ENCODE assay signal across 1 cellular context in the genomic region with DNA sequence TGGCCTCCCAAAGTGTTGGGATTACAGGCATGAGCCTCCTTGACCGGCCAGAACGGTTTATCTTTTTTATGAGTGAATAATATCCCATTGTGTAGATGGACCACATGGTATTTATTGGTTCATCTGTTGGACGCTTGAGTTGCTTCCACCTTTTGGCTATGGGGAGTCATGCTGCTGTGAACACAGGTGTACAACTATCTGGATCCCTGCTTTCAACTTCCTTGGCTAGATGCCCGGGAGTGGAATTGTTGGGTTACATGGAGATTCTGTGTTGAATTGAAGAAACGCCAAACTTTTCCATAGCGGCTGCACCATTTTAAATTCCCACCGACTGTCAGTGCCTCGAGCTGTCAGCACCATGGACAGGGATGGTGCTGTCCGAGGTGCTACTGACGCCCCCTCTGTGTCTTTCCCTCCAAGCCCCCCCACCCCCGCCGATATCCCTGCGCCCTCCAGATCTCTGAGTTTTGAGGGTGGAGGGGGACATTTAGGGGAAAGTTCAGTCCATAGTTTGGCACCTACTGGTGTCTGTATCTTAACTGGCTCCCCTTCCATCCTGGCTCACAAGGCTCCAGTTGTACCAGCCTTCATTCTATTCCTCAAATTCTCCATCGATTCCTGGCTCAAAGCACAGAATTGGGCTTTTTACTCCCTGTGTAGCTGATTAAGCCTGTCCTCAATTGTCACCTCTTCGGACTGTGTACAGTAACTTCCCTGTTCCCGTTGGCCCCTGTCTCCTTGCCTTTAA.
TF ChIP-seq lines count a peak whose summit lies in the region.

No MANE protein-coding gene starts in this region.

TF ChIP-seq in HepG2, 621 proteins besides CTCF, POLR2A, EP300 and RAD21 (continued from another document and continues in another):
- TF ChIP-seq E2F1 (CRISPR knock-in tag; IDR thresholded peaks at IDR 0.05) (peak; percentile 71), MEIS2 (CRISPR knock-in tag; IDR thresholded peaks at IDR 0.05) (peak; percentile 99), FOXK2 (IDR thresholded peaks at IDR 0.05) (no peak), E2F5 (CRISPR knock-in tag; conservative IDR thresholded peaks at IDR 0.05) (peak; percentile 96), THAP9 (CRISPR knock-in tag; IDR thresholded peaks at IDR 0.05; ENCODE audit: borderline replicate concordance) (no peak; the same call in 1 of the 2 replicates), ZNF556 (CRISPR knock-in tag; IDR thresholded peaks at IDR 0.05; ENCODE audit: borderline replicate concordance) (no peak), TBL1XR1 (IDR thresholded peaks at IDR 0.05; ENCODE audit: borderline replicate concordance, low read length, partially characterized antibody) (no peak), SOX6 (IDR thresholded peaks at IDR 0.05) (no peak), SOX6 (CRISPR knock-in tag; IDR thresholded peaks at IDR 0.05) (no peak), PRDM15 (CRISPR knock-in tag; IDR thresholded peaks at IDR 0.05) (peak; percentile 86), NCOA1 (CRISPR knock-in tag; IDR thresholded peaks at IDR 0.05) (peak; percentile 70; the same call in 1 of the 2 replicates), IRX3 (CRISPR knock-in tag; IDR thresholded peaks at IDR 0.05; ENCODE audit: borderline replicate concordance, low read depth) (peak; percentile 96; the same call in 1 of the 2 replicates), RORA (CRISPR knock-in tag; IDR thresholded peaks at IDR 0.05) (0 out of 2 replicates have a peak, but pooled peaks have one; percentile 67), KLF12 (CRISPR knock-in tag; IDR thresholded peaks at IDR 0.05; ENCODE audit: borderline replicate concordance) (peak; percentile 98), AHDC1 (CRISPR knock-in tag; IDR thresholded peaks at IDR 0.05; ENCODE audit: borderline replicate concordance) (peak; percentile 54; the same call in 1 of the 2 replicates), NFIB (CRISPR knock-in tag; IDR thresholded peaks at IDR 0.05; ENCODE audit: borderline replicate concordance) (no peak), RXRB (CRISPR knock-in tag; IDR thresholded peaks at IDR 0.05; ENCODE audit: borderline replicate concordance) (peak; percentile 81), ZSCAN25 (CRISPR knock-in tag; IDR thresholded peaks at IDR 0.05) (peak; percentile 89; the same call in 1 of the 2 replicates), CBX2 (IDR thresholded peaks at IDR 0.05; ENCODE audit: low read depth, low read length) (no peak), CBX2 (CRISPR knock-in tag; IDR thresholded peaks at IDR 0.05; ENCODE audit: low read depth) (no peak), DPF2 (CRISPR knock-in tag; IDR thresholded peaks at IDR 0.05; ENCODE audit: borderline replicate concordance, low read depth) (no peak), RELA (CRISPR knock-in tag; IDR thresholded peaks at IDR 0.05) (peak; percentile 94), GLMP (CRISPR knock-in tag; IDR thresholded peaks at IDR 0.05; ENCODE audit: borderline replicate concordance) (peak; percentile 96), MXD3 (CRISPR knock-in tag; IDR thresholded peaks at IDR 0.05) (peak; percentile 100), ZNF615 (CRISPR knock-in tag; IDR thresholded peaks at IDR 0.05; ENCODE audit: borderline replicate concordance) (peak; percentile 95; the same call in 1 of the 2 replicates)
- TF ChIP-seq, protein P1, sequence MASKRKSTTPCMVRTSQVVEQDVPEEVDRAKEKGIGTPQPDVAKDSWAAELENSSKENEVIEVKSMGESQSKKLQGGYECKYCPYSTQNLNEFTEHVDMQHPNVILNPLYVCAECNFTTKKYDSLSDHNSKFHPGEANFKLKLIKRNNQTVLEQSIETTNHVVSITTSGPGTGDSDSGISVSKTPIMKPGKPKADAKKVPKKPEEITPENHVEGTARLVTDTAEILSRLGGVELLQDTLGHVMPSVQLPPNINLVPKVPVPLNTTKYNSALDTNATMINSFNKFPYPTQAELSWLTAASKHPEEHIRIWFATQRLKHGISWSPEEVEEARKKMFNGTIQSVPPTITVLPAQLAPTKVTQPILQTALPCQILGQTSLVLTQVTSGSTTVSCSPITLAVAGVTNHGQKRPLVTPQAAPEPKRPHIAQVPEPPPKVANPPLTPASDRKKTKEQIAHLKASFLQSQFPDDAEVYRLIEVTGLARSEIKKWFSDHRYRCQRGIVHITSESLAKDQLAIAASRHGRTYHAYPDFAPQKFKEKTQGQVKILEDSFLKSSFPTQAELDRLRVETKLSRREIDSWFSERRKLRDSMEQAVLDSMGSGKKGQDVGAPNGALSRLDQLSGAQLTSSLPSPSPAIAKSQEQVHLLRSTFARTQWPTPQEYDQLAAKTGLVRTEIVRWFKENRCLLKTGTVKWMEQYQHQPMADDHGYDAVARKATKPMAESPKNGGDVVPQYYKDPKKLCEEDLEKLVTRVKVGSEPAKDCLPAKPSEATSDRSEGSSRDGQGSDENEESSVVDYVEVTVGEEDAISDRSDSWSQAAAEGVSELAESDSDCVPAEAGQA (IDR thresholded peaks at IDR 0.05; ENCODE audit: low read depth), result no peak
- TF ChIP-seq, protein P1 (CRISPR knock-in tag; IDR thresholded peaks at IDR 0.05; ENCODE audit: borderline replicate concordance), result peak; percentile 99
